Comparison of ENCODE assay signal across 6 cellular contexts in the genomic region with DNA sequence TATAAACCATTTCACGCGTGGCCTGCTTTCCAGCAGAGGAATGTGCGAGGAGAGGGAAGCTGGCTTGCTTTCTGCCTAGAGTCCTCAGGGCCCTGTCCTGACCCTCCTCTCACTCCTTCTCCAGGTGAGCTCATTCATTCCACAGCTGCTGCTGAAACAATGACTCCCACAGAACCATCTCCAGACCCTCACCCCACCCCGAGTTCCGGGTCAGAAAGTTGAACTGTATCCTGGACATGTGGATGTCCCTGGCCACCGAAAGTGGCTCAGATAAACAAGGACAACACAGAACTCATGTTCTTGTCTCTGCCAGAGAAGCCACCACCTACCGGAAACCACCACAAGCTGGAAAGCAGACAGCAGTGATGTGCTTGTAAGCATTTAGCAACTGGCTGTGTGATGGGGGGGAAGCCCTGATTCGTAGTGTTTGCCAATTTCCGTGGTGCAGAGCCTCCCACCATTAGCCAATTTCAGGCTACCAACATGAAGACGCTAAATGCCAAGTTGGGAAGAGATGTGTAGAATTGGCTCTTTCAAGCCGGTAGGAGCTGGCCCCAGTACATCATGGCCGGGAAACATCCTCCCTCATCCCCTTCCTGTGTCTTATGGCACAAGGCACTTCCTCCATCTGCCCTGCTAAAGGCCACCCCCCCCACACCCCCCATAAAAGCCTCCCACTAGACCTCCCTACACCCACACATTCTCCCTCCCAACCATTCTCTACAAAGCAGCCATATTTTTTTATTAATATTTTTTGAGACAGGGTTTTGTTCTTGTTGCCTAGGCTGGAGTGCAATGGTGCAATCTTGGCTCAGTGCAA. TPM values are rescaled to one million over a fixed set of nuclear protein-coding genes. Genes with fewer than 3 reads are reported as not detected.
DNase-seq lines count a peak whose midpoint lies in the region; ATAC-seq and TF ChIP-seq lines count a peak whose summit lies in the region.

No MANE protein-coding gene starts in this region.

- H3K36me3 Mint-ChIP-seq in T-helper 1 cell treated with Interleukin-12 subunit alpha and Interleukin-12 subunit beta and Interleukin-4 antibody, amounts not matched to agents 30 μg/mL and 1 μg/mL, for 36 hours (ENCODE audit: low read depth), result peaks cover 3% of the 10 kb centered on the region

- DNase-seq in DND-41, result peak; percentile 74
- peak; percentile 69 for DNase-seq in fibroblast of gingiva (ENCODE audit: low read depth)
- DNase-seq in tibial nerve (ENCODE audit: low spot score in 2 of 2), result peak in 1 of 2 donors; percentile 39
- no peak for DNase-seq in ecto neural progenitor cell (ENCODE audit: low spot score)
- DNase-seq in germinal center (ENCODE audit: low spot score), result no peak

- TF ChIP-seq CTCF in DND-41 (IDR thresholded peaks at IDR 0.05; ENCODE audit: borderline replicate concordance, extremely low read depth, low read length, poor library complexity, severe bottlenecking) (peak; percentile 2), tibial nerve (IDR thresholded peaks at IDR 0.05) (no peak)

- peak; percentile 80 for ATAC-seq in DND-41 (ENCODE audit: insufficient read depth, low read depth)

- peak overlapping the region in 1 of 2 experiments; percentile 28; a peak in 2 of 4 replicates for H3K4me3 ChIP-seq in DND-41 (ENCODE audit: low read depth in 1 of 2, low read length in 2 of 2)
- peak overlapping the region in 1 of 4 donors; percentile 7 for H3K4me3 ChIP-seq in tibial nerve

- peak overlapping the region; percentile 55 for H2AFZ ChIP-seq in DND-41 (ENCODE audit: low read depth, low read length)

- H3K9me3 Mint-ChIP-seq in T-helper 1 cell treated with Interleukin-12 subunit alpha and Interleukin-12 subunit beta and Interleukin-4 antibody, amounts not matched to agents 30 μg/mL and 1 μg/mL, for 36 hours, result no peaks in the 10 kb centered on the region

- H3K9me3 ChIP-seq in DND-41 (ENCODE audit: insufficient read depth, low read length, severe bottlenecking) (no peaks in the 10 kb centered on the region), tibial nerve (no peaks in the 10 kb centered on the region)

- no peak for TF ChIP-seq POLR2A in tibial nerve (IDR thresholded peaks at IDR 0.05)

- no peaks in the 10 kb centered on the region for H3K27me3 Mint-ChIP-seq in T-helper 1 cell treated with Interleukin-12 subunit alpha and Interleukin-12 subunit beta and Interleukin-4 antibody, amounts not matched to agents 30 μg/mL and 1 μg/mL, for 36 hours (ENCODE audit: low read depth)

- peaks cover 6% of the 10 kb centered on the region; the same call in 1 of the 2 replicates for H3K79me2 ChIP-seq in DND-41 (ENCODE audit: insufficient read depth, low read length)

- H3K36me3 ChIP-seq in DND-41 (ENCODE audit: insufficient read depth, low read length) (no peaks in the 10 kb centered on the region; the same call in 1 of the 2 replicates), tibial nerve (no peaks in the 10 kb centered on the region)

- peaks cover 20% of the 10 kb centered on the region for H3K4me1 Mint-ChIP-seq in T-helper 1 cell treated with Interleukin-12 subunit alpha and Interleukin-12 subunit beta and Interleukin-4 antibody, amounts not matched to agents 30 μg/mL and 1 μg/mL, for 36 hours (ENCODE audit: low read depth)

- no peaks in the 10 kb centered on the region for H3K27me3 ChIP-seq in DND-41 (ENCODE audit: insufficient read depth, low read length, poor library complexity)
- no peaks in the 10 kb centered on the region for H3K27me3 ChIP-seq in tibial nerve

- peak overlapping the region; percentile 97 for H3K27ac Mint-ChIP-seq in T-helper 1 cell treated with Interleukin-12 subunit alpha and Interleukin-12 subunit beta and Interleukin-4 antibody, amounts not matched to agents 30 μg/mL and 1 μg/mL, for 36 hours

- H3K9ac ChIP-seq in DND-41 (ENCODE audit: low read depth, low read length), result peak overlapping the region; percentile 48

- TF ChIP-seq EP300 in tibial nerve (IDR thresholded peaks at IDR 0.05), result peak in 1 of 2 donors; percentile 9

- H4K20me1 ChIP-seq in DND-41 (ENCODE audit: insufficient read depth, low read length), result no peaks in the 10 kb centered on the region

- WGBS in tibial nerve, 2 donors, result 52 to 63% methylated on average over 12 of the region's 12 CpGs

- H3K4me3 Mint-ChIP-seq in T-helper 1 cell treated with Interleukin-12 subunit alpha and Interleukin-12 subunit beta and Interleukin-4 antibody, amounts not matched to agents 30 μg/mL and 1 μg/mL, for 36 hours, result peak overlapping the region; percentile 62

- H3K27ac ChIP-seq in DND-41 (ENCODE audit: low read length) (peak overlapping the region; percentile 83), tibial nerve (peak overlapping the region in 3 of 4 donors; percentile 71 to 86 (median 86))

- peak overlapping the region; percentile 46 for H3K4me2 ChIP-seq in DND-41 (ENCODE audit: insufficient read depth, low read length)

- H3K4me1 ChIP-seq in DND-41 (ENCODE audit: insufficient read depth, low read length) (peaks cover 39% of the 10 kb centered on the region), tibial nerve (peaks cover 0 to 33% (median 19%) of the 10 kb centered on the region in 4 donors)

RNA-seq across cellular contexts. Expression of gene SYCE2, which starts 5.0 kb away (rescaled TPM):
- not detected for total RNA-seq in tibial nerve

RNA-seq across cellular contexts. Expression of gene FARSA, which starts 19.4 kb away (rescaled TPM):
- 10 to 100 TPM; 22.7 to 44.7 (median 32.2) TPM for total RNA-seq in tibial nerve

RNA-seq across cellular contexts. Expression of gene GCDH, which starts 23.1 kb away (rescaled TPM):
- 10 to 100 TPM; 50.4 to 68.0 (median 64.6) TPM for total RNA-seq in tibial nerve

RNA-seq across cellular contexts. Expression of gene CALR, which starts 24.3 kb away (rescaled TPM):
- total RNA-seq in tibial nerve, result 100 to 1,000 TPM; 173 to 398 (median 313) TPM

RNA-seq across cellular contexts. Expression of gene KLF1, which starts 27.1 kb away (rescaled TPM):
- total RNA-seq in tibial nerve, result not detected

Comparison
In these comparisons a context has a peak if more than half of its experiments do, and no peak if none do; other contexts are left out.
1. DNase-seq: peak in DND-41 (single experiment) and fibroblast of gingiva (single experiment); none in ecto neural progenitor cell (single experiment) and germinal center (single experiment).